1 cellular context compared by ENCODE assay signal in the genomic region with DNA sequence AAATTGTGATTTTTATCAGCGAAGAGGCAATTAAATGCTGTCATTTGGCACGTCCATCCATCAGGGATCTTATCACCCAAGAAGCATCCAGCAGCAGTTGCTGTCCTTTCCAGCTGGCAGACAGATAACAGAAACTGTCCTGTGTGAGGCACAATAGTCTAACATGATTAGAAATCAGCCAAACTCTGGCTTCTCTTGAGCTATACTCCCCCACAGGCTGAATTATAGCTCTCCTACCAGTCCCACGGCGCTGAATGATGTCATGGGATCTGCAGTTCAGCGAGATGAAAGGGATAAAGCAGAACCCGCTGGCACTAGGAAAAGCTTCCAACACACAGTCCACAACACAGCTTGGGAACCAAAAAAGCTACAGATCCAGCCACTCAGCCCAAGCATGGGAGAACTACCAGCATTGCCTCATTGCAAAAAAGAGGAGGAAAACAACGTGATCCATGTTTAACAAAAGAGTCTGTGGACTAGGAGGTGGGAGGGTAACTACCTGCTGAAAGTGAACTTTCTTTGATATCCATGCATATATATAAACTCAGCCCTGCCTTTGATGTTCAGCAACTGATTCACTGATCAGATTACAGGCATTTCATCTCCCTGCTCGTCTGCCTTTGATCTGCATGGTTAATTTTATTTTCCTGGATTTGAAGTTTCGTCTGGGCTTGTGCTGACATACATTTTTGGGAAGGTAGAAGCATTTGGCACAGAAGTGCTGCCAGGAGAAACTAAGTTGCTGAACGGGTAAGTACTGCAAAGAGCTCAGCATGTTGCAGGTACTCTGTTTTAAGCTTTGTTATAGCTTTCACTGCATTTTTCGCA.
TF ChIP-seq lines count a peak whose summit lies in the region.

A gene with protein sequence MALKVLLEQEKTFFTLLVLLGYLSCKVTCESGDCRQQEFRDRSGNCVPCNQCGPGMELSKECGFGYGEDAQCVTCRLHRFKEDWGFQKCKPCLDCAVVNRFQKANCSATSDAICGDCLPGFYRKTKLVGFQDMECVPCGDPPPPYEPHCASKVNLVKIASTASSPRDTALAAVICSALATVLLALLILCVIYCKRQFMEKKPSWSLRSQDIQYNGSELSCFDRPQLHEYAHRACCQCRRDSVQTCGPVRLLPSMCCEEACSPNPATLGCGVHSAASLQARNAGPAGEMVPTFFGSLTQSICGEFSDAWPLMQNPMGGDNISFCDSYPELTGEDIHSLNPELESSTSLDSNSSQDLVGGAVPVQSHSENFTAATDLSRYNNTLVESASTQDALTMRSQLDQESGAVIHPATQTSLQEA (plus strand): TSS at position 314 of the 828 bp plus-strand sequence. CDS start 19,772 bp downstream, outside the sequence.

TF ChIP-seq in HEK293, 187 proteins besides CTCF, POLR2A, EP300 and RAD21 (continued from another document):
- TF ChIP-seq, protein P1, sequence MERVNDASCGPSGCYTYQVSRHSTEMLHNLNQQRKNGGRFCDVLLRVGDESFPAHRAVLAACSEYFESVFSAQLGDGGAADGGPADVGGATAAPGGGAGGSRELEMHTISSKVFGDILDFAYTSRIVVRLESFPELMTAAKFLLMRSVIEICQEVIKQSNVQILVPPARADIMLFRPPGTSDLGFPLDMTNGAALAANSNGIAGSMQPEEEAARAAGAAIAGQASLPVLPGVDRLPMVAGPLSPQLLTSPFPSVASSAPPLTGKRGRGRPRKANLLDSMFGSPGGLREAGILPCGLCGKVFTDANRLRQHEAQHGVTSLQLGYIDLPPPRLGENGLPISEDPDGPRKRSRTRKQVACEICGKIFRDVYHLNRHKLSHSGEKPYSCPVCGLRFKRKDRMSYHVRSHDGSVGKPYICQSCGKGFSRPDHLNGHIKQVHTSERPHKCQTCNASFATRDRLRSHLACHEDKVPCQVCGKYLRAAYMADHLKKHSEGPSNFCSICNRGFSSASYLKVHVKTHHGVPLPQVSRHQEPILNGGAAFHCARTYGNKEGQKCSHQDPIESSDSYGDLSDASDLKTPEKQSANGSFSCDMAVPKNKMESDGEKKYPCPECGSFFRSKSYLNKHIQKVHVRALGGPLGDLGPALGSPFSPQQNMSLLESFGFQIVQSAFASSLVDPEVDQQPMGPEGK (tag by site-specific recombination; IDR thresholded peaks at IDR 0.05), result peak; percentile 46; the same call in 1 of the 2 replicates
- TF ChIP-seq, protein P2, sequence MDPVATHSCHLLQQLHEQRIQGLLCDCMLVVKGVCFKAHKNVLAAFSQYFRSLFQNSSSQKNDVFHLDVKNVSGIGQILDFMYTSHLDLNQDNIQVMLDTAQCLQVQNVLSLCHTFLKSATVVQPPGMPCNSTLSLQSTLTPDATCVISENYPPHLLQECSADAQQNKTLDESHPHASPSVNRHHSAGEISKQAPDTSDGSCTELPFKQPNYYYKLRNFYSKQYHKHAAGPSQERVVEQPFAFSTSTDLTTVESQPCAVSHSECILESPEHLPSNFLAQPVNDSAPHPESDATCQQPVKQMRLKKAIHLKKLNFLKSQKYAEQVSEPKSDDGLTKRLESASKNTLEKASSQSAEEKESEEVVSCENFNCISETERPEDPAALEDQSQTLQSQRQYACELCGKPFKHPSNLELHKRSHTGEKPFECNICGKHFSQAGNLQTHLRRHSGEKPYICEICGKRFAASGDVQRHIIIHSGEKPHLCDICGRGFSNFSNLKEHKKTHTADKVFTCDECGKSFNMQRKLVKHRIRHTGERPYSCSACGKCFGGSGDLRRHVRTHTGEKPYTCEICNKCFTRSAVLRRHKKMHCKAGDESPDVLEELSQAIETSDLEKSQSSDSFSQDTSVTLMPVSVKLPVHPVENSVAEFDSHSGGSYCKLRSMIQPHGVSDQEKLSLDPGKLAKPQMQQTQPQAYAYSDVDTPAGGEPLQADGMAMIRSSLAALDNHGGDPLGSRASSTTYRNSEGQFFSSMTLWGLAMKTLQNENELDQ (tag by site-specific recombination; IDR thresholded peaks at IDR 0.05; ENCODE audit: low read depth), result no peak
- TF ChIP-seq, protein P3, sequence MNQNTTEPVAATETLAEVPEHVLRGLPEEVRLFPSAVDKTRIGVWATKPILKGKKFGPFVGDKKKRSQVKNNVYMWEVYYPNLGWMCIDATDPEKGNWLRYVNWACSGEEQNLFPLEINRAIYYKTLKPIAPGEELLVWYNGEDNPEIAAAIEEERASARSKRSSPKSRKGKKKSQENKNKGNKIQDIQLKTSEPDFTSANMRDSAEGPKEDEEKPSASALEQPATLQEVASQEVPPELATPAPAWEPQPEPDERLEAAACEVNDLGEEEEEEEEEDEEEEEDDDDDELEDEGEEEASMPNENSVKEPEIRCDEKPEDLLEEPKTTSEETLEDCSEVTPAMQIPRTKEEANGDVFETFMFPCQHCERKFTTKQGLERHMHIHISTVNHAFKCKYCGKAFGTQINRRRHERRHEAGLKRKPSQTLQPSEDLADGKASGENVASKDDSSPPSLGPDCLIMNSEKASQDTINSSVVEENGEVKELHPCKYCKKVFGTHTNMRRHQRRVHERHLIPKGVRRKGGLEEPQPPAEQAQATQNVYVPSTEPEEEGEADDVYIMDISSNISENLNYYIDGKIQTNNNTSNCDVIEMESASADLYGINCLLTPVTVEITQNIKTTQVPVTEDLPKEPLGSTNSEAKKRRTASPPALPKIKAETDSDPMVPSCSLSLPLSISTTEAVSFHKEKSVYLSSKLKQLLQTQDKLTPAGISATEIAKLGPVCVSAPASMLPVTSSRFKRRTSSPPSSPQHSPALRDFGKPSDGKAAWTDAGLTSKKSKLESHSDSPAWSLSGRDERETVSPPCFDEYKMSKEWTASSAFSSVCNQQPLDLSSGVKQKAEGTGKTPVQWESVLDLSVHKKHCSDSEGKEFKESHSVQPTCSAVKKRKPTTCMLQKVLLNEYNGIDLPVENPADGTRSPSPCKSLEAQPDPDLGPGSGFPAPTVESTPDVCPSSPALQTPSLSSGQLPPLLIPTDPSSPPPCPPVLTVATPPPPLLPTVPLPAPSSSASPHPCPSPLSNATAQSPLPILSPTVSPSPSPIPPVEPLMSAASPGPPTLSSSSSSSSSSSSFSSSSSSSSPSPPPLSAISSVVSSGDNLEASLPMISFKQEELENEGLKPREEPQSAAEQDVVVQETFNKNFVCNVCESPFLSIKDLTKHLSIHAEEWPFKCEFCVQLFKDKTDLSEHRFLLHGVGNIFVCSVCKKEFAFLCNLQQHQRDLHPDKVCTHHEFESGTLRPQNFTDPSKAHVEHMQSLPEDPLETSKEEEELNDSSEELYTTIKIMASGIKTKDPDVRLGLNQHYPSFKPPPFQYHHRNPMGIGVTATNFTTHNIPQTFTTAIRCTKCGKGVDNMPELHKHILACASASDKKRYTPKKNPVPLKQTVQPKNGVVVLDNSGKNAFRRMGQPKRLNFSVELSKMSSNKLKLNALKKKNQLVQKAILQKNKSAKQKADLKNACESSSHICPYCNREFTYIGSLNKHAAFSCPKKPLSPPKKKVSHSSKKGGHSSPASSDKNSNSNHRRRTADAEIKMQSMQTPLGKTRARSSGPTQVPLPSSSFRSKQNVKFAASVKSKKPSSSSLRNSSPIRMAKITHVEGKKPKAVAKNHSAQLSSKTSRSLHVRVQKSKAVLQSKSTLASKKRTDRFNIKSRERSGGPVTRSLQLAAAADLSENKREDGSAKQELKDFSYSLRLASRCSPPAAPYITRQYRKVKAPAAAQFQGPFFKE (tag by site-specific recombination; IDR thresholded peaks at IDR 0.05; ENCODE audit: borderline replicate concordance), result no peak
- TF ChIP-seq, protein P4, sequence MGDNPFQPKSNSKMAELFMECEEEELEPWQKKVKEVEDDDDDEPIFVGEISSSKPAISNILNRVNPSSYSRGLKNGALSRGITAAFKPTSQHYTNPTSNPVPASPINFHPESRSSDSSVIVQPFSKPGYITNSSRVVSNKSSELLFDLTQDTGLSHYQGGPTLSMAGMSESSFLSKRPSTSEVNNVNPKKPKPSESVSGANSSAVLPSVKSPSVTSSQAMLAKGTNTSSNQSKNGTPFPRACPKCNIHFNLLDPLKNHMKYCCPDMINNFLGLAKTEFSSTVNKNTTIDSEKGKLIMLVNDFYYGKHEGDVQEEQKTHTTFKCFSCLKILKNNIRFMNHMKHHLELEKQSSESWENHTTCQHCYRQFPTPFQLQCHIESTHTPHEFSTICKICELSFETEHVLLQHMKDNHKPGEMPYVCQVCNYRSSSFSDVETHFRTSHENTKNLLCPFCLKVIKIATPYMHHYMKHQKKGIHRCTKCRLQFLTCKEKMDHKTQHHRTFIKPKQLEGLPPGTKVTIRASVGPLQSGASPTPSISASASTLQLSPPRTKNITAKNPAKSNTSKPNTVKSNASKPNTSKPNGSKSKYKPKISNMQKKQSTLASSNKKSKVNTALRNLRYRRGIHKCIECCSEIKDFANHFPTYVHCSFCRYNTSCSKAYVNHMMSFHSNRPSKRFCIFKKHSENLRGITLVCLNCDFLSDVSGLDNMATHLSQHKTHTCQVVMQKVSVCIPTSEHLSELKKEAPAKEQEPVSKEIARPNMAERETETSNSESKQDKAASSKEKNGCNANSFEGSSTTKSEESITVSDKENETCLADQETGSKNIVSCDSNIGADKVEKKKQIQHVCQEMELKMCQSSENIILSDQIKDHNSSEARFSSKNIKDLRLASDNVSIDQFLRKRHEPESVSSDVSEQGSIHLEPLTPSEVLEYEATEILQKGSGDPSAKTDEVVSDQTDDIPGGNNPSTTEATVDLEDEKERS (tag by site-specific recombination; IDR thresholded peaks at IDR 0.05), result no peak
- TF ChIP-seq, protein P5, sequence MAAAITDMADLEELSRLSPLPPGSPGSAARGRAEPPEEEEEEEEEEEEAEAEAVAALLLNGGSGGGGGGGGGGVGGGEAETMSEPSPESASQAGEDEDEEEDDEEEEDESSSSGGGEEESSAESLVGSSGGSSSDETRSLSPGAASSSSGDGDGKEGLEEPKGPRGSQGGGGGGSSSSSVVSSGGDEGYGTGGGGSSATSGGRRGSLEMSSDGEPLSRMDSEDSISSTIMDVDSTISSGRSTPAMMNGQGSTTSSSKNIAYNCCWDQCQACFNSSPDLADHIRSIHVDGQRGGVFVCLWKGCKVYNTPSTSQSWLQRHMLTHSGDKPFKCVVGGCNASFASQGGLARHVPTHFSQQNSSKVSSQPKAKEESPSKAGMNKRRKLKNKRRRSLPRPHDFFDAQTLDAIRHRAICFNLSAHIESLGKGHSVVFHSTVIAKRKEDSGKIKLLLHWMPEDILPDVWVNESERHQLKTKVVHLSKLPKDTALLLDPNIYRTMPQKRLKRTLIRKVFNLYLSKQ (tag by site-specific recombination; IDR thresholded peaks at IDR 0.05; ENCODE audit: borderline replicate concordance), result no peak
- TF ChIP-seq, protein P6, sequence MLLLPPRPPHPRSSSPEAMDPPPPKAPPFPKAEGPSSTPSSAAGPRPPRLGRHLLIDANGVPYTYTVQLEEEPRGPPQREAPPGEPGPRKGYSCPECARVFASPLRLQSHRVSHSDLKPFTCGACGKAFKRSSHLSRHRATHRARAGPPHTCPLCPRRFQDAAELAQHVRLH (tag by site-specific recombination; IDR thresholded peaks at IDR 0.05), result 0 out of 2 replicates have a peak, but pooled peaks have one; percentile 18
- TF ChIP-seq ZNF521 (tag by site-specific recombination; IDR thresholded peaks at IDR 0.05), result no peak
TF ChIP-seq in HEK293: peak in this region for 38.
